1 cellular context compared by ENCODE assay signal in genomic region chr5:149264432-149265069, GRCh38.
TF ChIP-seq lines count a peak whose summit lies in the region.

No MANE protein-coding gene starts in this region.

TF ChIP-seq in liver, 16 proteins besides CTCF, POLR2A, EP300 and RAD21 (continued from another document):
- TF ChIP-seq, protein P1, sequence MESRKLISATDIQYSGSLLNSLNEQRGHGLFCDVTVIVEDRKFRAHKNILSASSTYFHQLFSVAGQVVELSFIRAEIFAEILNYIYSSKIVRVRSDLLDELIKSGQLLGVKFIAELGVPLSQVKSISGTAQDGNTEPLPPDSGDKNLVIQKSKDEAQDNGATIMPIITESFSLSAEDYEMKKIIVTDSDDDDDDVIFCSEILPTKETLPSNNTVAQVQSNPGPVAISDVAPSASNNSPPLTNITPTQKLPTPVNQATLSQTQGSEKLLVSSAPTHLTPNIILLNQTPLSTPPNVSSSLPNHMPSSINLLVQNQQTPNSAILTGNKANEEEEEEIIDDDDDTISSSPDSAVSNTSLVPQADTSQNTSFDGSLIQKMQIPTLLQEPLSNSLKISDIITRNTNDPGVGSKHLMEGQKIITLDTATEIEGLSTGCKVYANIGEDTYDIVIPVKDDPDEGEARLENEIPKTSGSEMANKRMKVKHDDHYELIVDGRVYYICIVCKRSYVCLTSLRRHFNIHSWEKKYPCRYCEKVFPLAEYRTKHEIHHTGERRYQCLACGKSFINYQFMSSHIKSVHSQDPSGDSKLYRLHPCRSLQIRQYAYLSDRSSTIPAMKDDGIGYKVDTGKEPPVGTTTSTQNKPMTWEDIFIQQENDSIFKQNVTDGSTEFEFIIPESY (IDR thresholded peaks at IDR 0.05) = no peak
- TF ChIP-seq, protein P2, sequence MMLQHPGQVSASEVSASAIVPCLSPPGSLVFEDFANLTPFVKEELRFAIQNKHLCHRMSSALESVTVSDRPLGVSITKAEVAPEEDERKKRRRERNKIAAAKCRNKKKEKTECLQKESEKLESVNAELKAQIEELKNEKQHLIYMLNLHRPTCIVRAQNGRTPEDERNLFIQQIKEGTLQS (IDR thresholded peaks at IDR 0.05) = no peak
- TF ChIP-seq RXRA (IDR thresholded peaks at IDR 0.05) (no peak), YY1 (IDR thresholded peaks at IDR 0.05) (no peak), GABPA (IDR thresholded peaks at IDR 0.05 in 1 of 2, conservative IDR thresholded peaks at IDR 0.05 in 1 of 2) (no peak), REST (IDR thresholded peaks at IDR 0.05) (no peak), EGR1 (IDR thresholded peaks at IDR 0.05; ENCODE audit: low read depth in 2 of 2) (no peak)
